In the genomic region with DNA sequence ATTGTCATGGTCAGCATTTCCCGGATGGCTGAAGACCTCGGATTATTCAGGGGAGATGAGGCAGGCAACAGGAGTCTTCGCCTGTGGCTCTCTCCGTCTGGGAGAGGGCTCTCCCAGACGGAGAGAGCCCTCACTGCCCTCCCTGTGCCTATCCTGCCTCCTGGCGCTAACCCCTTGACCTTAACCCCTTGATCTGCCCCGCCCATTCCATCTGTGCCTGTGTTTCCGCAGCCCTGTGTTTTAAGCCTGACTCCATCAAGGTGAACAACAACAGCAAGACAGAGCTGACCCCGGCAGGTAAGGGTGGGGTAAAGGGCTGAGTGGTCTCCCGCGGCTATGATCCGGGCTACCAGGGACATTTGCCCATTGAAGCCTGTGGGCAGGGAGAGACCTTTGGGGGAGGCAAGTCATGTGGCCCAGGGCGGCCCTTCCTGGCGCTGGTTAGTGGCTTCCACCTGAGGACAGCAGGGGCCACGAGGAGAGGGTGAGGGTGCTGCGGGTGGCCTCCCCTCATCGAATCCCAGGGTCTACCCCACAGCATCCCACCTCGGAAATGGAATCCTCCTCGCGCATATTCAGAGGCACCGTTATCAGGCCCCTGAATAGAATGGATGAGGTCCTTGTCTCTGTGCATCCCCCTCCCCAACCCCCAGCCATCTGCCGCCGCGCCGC, we compare ENCODE assay signal across 12 cellular contexts. TPM values are rescaled to one million over a fixed set of nuclear protein-coding genes. Genes with fewer than 3 reads are reported as not detected.
DNase-seq lines count a peak whose midpoint lies in the region; ATAC-seq lines count a peak whose summit lies in the region.
"Had no signal": no experiment of that assay in that cellular context is flagged by ENCODE, and none has a peak within 500 bp of the region (broad histone marks: within the 10 kb centered on the region; RNA-seq: fewer than 3 reads in every experiment).

No MANE protein-coding gene starts in this region.

- H3K9ac ChIP-seq in iPS-18a (ENCODE audit: low read length) (peak overlapping the region; percentile 24), skeletal muscle satellite cell (ENCODE audit: low read depth, low read length) (no peak overlapping the region)

- H3K4me3 ChIP-seq in iPS-18a (ENCODE audit: low read length) (peak overlapping the region; percentile 70), skeletal muscle satellite cell (ENCODE audit: low read length) (no peak overlapping the region)

- no peaks in the 10 kb centered on the region for H3K9me3 Mint-ChIP-seq in T-helper 1 cell treated with Interleukin-12 subunit alpha and Interleukin-12 subunit beta and Interleukin-4 antibody, amounts not matched to agents 30 μg/mL and 1 μg/mL, for 36 hours
- H3K9me3 Mint-ChIP-seq in activated CD4-positive, alpha-beta memory T cell treated with anti-CD3 and anti-CD28 coated beads for 36 hours: no peaks in the 10 kb centered on the region

- H3K36me3 Mint-ChIP-seq in T-helper 1 cell treated with Interleukin-12 subunit alpha and Interleukin-12 subunit beta and Interleukin-4 antibody, amounts not matched to agents 30 μg/mL and 1 μg/mL, for 36 hours (ENCODE audit: low read depth): no peaks in the 10 kb centered on the region
- H3K36me3 Mint-ChIP-seq in activated CD4-positive, alpha-beta memory T cell treated with anti-CD3 and anti-CD28 coated beads for 36 hours: no peaks in the 10 kb centered on the region

- H3K9me3 ChIP-seq in iPS-18a (ENCODE audit: control insufficient read depth, low read depth, low read length) (no peaks in the 10 kb centered on the region), skeletal muscle satellite cell (replicated peaks; ENCODE audit: low read length) (no peaks in the 10 kb centered on the region)
- H3K9me3 ChIP-seq: heart left ventricle, prostate gland had no signal

- ATAC-seq in HG03571 (IDR thresholded peaks at IDR 0.05; ENCODE audit: unreplicated experiment): no peak

- H3K4me2 ChIP-seq in skeletal muscle satellite cell (ENCODE audit: low read length): peak overlapping the region; percentile 37

- POLR2A ChIA-PET in activated CD4-positive, alpha-beta memory T cell treated with anti-CD3 and anti-CD28 coated beads for 36 hours (lab: Charles Lee): no interaction called here

- peak overlapping the region; percentile 77 for H3K4me3 Mint-ChIP-seq in T-helper 1 cell treated with Interleukin-12 subunit alpha and Interleukin-12 subunit beta and Interleukin-4 antibody, amounts not matched to agents 30 μg/mL and 1 μg/mL, for 36 hours
- H3K4me3 Mint-ChIP-seq in activated CD4-positive, alpha-beta memory T cell treated with anti-CD3 and anti-CD28 coated beads for 36 hours: peak overlapping the region; percentile 43

- H3K27ac Mint-ChIP-seq in T-helper 1 cell treated with Interleukin-12 subunit alpha and Interleukin-12 subunit beta and Interleukin-4 antibody, amounts not matched to agents 30 μg/mL and 1 μg/mL, for 36 hours: no peak overlapping the region
- H3K27ac Mint-ChIP-seq in activated CD4-positive, alpha-beta memory T cell treated with anti-CD3 and anti-CD28 coated beads for 36 hours: no peak overlapping the region

- peaks cover 4% of the 10 kb centered on the region for H3K4me1 Mint-ChIP-seq in T-helper 1 cell treated with Interleukin-12 subunit alpha and Interleukin-12 subunit beta and Interleukin-4 antibody, amounts not matched to agents 30 μg/mL and 1 μg/mL, for 36 hours (ENCODE audit: low read depth)
- H3K4me1 Mint-ChIP-seq in activated CD4-positive, alpha-beta memory T cell treated with anti-CD3 and anti-CD28 coated beads for 36 hours (ENCODE audit: low read depth): peaks cover 15% of the 10 kb centered on the region

- peaks cover 38% of the 10 kb centered on the region for H3K27me3 Mint-ChIP-seq in T-helper 1 cell treated with Interleukin-12 subunit alpha and Interleukin-12 subunit beta and Interleukin-4 antibody, amounts not matched to agents 30 μg/mL and 1 μg/mL, for 36 hours (ENCODE audit: low read depth)
- peaks cover 45% of the 10 kb centered on the region for H3K27me3 Mint-ChIP-seq in activated CD4-positive, alpha-beta memory T cell treated with anti-CD3 and anti-CD28 coated beads for 36 hours

- H3K4me1 ChIP-seq in iPS-18a (ENCODE audit: control insufficient read depth, low read depth, low read length) (peaks cover 26% of the 10 kb centered on the region), skeletal muscle satellite cell (ENCODE audit: control insufficient read depth, insufficient read depth, low read length) (no peaks in the 10 kb centered on the region)

- H3K36me3 ChIP-seq in iPS-18a (ENCODE audit: control insufficient read depth, low read depth, low read length): no peaks in the 10 kb centered on the region
- no peaks in the 10 kb centered on the region for H3K36me3 ChIP-seq in skeletal muscle satellite cell (ENCODE audit: insufficient read depth, low read length)
- H3K36me3 ChIP-seq: heart left ventricle, prostate gland had no signal

- no peak overlapping the region for H3K27ac ChIP-seq in iPS-18a (ENCODE audit: low read length)
- H3K27ac ChIP-seq: heart left ventricle, prostate gland had no signal

- intact Hi-C loops in activated CD4-positive, alpha-beta memory T cell treated with anti-CD3 and anti-CD28 coated beads for 36 hours (cut with micrococcal nuclease): loop anchor here (5.0 kb wide), 2 partner anchors 68 to 112 kb away; partner anchors contain the start of gene ACHE

- peaks cover 33% of the 10 kb centered on the region for H3K27me3 ChIP-seq in iPS-18a (ENCODE audit: control insufficient read depth, insufficient read depth, low read length)
- H3K27me3 ChIP-seq in skeletal muscle satellite cell (ENCODE audit: control insufficient read depth, insufficient read depth, low read length): peaks cover 77% of the 10 kb centered on the region

- no peak for DNase-seq in T-helper 1 cell
- DNase-seq in activated CD4-positive, alpha-beta memory T cell treated with anti-CD3 and anti-CD28 coated beads for 36 hours: no peak
- DNase-seq in germinal center (ENCODE audit: low spot score): no peak
- no peak for DNase-seq in NCI-H2081 treated with DMSO at 0.1 percent for 48 hours (lab: John Stamatoyannopoulos, UW)
- DNase-seq: DND-41, heart left ventricle had no signal

- CTCF ChIA-PET in activated CD4-positive, alpha-beta memory T cell treated with anti-CD3 and anti-CD28 coated beads for 36 hours (lab: Charles Lee): interaction anchor here (0.8 to 1.3 kb wide), 5 partner anchors 15 to 317 kb away, joined by 3 to 5 read pairs (median 4); no protein-coding TSS in a partner anchor

RNA-seq across cellular contexts. Expression of gene MUC12, which starts 4.2 kb away (rescaled TPM):
- total RNA-seq in activated CD4-positive, alpha-beta memory T cell treated with anti-CD3 and anti-CD28 coated beads for 36 hours: 1 to 10 TPM in 1 of 2 experiments, under 1 TPM in 1; 0.48 to 1.0 TPM
- total RNA-seq in skeletal muscle satellite cell (2012; rRNA removed): under 0.01 and 0.66 TPM in 2 replicates
- total RNA-seq: A172 had no signal

RNA-seq across cellular contexts. Expression of gene MUC3A, which starts 15.9 kb away (rescaled TPM):
- total RNA-seq in activated CD4-positive, alpha-beta memory T cell treated with anti-CD3 and anti-CD28 coated beads for 36 hours: under 1 TPM in 1 of 2 experiments, not detected in 1; 0.29 TPM
- not detected in 2 replicates for total RNA-seq in skeletal muscle satellite cell (2012; rRNA removed)
- total RNA-seq: A172 had no signal

RNA-seq across cellular contexts. Expression of gene MUC17, which starts 54.7 kb away (rescaled TPM):
- not detected for total RNA-seq in activated CD4-positive, alpha-beta memory T cell treated with anti-CD3 and anti-CD28 coated beads for 36 hours
- total RNA-seq in skeletal muscle satellite cell (2012; rRNA removed): under 0.01 TPM in 1 of 2 replicates, not detected in the other
- total RNA-seq: A172, heart left ventricle had no signal
